1 cellular context compared by ENCODE assay signal in the genomic region with DNA sequence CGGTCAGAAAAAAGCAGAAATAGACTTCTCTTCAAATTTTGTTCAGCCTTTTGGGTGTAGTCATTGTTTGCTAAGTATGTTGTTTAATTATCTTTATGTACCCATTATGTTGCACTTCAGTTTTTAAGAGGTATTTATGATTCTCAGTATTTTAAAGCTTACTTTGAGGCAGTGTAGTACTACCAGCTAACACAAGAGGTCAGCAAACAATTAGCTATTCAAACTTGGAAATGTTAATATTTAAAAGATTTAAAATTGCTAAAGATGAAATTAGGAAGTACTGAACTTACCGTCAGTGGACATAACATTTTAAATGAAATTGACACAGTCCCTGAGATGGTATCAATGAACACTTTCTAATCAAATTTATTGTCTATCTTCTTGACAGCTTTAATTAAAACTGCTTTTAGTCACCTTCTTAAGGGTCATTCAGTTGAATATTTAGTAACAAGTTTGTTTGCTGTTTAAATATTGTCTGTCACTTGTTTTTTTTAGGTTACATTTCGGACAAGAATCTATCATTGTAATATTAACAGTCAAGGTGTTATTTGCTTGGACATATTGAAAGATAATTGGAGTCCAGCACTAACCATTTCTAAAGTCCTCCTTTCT.
TF ChIP-seq lines count a peak whose summit lies in the region.

No MANE protein-coding gene starts in this region.

TF ChIP-seq in K562, 482 proteins besides CTCF, POLR2A, EP300 and RAD21:
- TF ChIP-seq ZFP30 (CRISPR knock-in tag; IDR thresholded peaks at IDR 0.05; ENCODE audit: borderline replicate concordance) (no peak), ZBTB1 (CRISPR knock-in tag; IDR thresholded peaks at IDR 0.05; ENCODE audit: borderline replicate concordance, low read depth) (no peak), MCM3 (IDR thresholded peaks at IDR 0.05) (no peak), FOXK2 (conservative IDR thresholded peaks at IDR 0.05 in 1 of 2, IDR thresholded peaks at IDR 0.05 in 1 of 2; ENCODE audit: low read depth in 2 of 2) (no peak), JUNB (CRISPR knock-in tag; conservative IDR thresholded peaks at IDR 0.05) (no peak), ELF1 (tag; IDR thresholded peaks at IDR 0.05) (no peak), ZFX (CRISPR knock-in tag; IDR thresholded peaks at IDR 0.05) (no peak), GTF2F1 (IDR thresholded peaks at IDR 0.05; ENCODE audit: low read depth, low read length) (no peak), TEAD1 (CRISPR knock-in tag; IDR thresholded peaks at IDR 0.05) (0 out of 4 replicates have a peak, but pooled peaks of 1 of the 2 experiments have one; percentile 59), SMC3 (conservative IDR thresholded peaks at IDR 0.05; ENCODE audit: insufficient read depth, low read depth, low read length) (peak; percentile 43; the same call in 1 of the 2 replicates), EP400 (IDR thresholded peaks at IDR 0.05) (0 out of 2 replicates have a peak, but pooled peaks have one; percentile 9), MEF2D (tag; conservative IDR thresholded peaks at IDR 0.05; ENCODE audit: low read depth) (no peak), SMARCA5 (IDR thresholded peaks at IDR 0.05) (no peak), RFX7 (CRISPR knock-in tag; IDR thresholded peaks at IDR 0.05) (no peak), SUPT5H (IDR thresholded peaks at IDR 0.05) (no peak), NR2C2 (CRISPR knock-in tag; IDR thresholded peaks at IDR 0.05) (no peak), NR2C2 (tag; IDR thresholded peaks at IDR 0.05) (no peak), CC2D1A (IDR thresholded peaks at IDR 0.05) (0 out of 2 replicates have a peak, but pooled peaks have one; percentile 30), KHSRP (IDR thresholded peaks at IDR 0.05) (no peak), BRD9 (IDR thresholded peaks at IDR 0.05; ENCODE audit: low read depth, partially characterized antibody) (peak; percentile 42), CBFB (CRISPR knock-in tag; IDR thresholded peaks at IDR 0.05) (no peak), ZNF12 (CRISPR knock-in tag; IDR thresholded peaks at IDR 0.05) (no peak), ZSCAN32 (CRISPR knock-in tag; IDR thresholded peaks at IDR 0.05) (no peak), HNRNPL (IDR thresholded peaks at IDR 0.05; ENCODE audit: low read depth, low read length) (no peak), ZFPM2 (CRISPR knock-in tag; IDR thresholded peaks at IDR 0.05) (no peak), KLF16 (IDR thresholded peaks at IDR 0.05) (peak; percentile 18; the same call in 1 of the 2 replicates), ZZZ3 (IDR thresholded peaks at IDR 0.05) (0 out of 2 replicates have a peak, but pooled peaks have one; percentile 19)
- TF ChIP-seq, protein P1, sequence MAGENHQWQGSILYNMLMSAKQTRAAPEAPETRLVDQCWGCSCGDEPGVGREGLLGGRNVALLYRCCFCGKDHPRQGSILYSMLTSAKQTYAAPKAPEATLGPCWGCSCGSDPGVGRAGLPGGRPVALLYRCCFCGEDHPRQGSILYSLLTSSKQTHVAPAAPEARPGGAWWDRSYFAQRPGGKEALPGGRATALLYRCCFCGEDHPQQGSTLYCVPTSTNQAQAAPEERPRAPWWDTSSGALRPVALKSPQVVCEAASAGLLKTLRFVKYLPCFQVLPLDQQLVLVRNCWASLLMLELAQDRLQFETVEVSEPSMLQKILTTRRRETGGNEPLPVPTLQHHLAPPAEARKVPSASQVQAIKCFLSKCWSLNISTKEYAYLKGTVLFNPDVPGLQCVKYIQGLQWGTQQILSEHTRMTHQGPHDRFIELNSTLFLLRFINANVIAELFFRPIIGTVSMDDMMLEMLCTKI (IDR thresholded peaks at IDR 0.05; ENCODE audit: partially characterized antibody) = no peak
- TF ChIP-seq, protein P2, sequence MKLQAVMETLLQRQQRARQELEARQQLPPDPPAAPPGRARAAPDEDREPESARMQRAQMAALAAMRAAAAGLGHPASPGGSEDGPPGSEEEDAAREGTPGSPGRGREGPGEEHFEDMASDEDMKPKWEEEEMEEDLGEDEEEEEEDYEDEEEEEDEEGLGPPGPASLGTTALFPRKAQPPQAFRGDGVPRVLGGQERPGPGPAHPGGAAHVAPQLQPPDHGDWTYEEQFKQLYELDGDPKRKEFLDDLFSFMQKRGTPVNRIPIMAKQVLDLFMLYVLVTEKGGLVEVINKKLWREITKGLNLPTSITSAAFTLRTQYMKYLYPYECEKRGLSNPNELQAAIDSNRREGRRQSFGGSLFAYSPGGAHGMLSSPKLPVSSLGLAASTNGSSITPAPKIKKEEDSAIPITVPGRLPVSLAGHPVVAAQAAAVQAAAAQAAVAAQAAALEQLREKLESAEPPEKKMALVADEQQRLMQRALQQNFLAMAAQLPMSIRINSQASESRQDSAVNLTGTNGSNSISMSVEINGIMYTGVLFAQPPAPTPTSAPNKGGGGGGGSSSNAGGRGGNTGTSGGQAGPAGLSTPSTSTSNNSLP (IDR thresholded peaks at IDR 0.05; ENCODE audit: borderline replicate concordance, low read depth, low read length) = 0 out of 2 replicates have a peak, but pooled peaks have one; percentile 43
- TF ChIP-seq, protein P3, sequence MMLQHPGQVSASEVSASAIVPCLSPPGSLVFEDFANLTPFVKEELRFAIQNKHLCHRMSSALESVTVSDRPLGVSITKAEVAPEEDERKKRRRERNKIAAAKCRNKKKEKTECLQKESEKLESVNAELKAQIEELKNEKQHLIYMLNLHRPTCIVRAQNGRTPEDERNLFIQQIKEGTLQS (IDR thresholded peaks at IDR 0.05) = no peak
- TF ChIP-seq, protein P3 (CRISPR knock-in tag; conservative IDR thresholded peaks at IDR 0.05) = no peak
- TF ChIP-seq, protein P4, sequence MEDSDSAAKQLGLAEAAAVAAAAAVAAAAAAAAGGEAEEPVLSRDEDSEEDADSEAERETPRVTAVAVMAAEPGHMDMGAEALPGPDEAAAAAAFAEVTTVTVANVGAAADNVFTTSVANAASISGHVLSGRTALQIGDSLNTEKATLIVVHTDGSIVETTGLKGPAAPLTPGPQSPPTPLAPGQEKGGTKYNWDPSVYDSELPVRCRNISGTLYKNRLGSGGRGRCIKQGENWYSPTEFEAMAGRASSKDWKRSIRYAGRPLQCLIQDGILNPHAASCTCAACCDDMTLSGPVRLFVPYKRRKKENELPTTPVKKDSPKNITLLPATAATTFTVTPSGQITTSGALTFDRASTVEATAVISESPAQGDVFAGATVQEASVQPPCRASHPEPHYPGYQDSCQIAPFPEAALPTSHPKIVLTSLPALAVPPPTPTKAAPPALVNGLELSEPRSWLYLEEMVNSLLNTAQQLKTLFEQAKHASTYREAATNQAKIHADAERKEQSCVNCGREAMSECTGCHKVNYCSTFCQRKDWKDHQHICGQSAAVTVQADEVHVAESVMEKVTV (CRISPR knock-in tag; IDR thresholded peaks at IDR 0.05) = peak; percentile 79
- TF ChIP-seq, protein P5, sequence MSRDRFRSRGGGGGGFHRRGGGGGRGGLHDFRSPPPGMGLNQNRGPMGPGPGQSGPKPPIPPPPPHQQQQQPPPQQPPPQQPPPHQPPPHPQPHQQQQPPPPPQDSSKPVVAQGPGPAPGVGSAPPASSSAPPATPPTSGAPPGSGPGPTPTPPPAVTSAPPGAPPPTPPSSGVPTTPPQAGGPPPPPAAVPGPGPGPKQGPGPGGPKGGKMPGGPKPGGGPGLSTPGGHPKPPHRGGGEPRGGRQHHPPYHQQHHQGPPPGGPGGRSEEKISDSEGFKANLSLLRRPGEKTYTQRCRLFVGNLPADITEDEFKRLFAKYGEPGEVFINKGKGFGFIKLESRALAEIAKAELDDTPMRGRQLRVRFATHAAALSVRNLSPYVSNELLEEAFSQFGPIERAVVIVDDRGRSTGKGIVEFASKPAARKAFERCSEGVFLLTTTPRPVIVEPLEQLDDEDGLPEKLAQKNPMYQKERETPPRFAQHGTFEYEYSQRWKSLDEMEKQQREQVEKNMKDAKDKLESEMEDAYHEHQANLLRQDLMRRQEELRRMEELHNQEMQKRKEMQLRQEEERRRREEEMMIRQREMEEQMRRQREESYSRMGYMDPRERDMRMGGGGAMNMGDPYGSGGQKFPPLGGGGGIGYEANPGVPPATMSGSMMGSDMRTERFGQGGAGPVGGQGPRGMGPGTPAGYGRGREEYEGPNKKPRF (IDR thresholded peaks at IDR 0.05; ENCODE audit: low read depth, low read length) = 0 out of 2 replicates have a peak, but pooled peaks have one; percentile 4
- TF ChIP-seq, protein P6, sequence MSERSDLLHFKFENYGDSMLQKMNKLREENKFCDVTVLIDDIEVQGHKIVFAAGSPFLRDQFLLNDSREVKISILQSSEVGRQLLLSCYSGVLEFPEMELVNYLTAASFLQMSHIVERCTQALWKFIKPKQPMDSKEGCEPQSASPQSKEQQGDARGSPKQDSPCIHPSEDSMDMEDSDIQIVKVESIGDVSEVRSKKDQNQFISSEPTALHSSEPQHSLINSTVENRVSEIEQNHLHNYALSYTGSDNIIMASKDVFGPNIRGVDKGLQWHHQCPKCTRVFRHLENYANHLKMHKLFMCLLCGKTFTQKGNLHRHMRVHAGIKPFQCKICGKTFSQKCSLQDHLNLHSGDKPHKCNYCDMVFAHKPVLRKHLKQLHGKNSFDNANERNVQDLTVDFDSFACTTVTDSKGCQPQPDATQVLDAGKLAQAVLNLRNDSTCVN (CRISPR knock-in tag; IDR thresholded peaks at IDR 0.05) = no peak
- TF ChIP-seq, protein P7, sequence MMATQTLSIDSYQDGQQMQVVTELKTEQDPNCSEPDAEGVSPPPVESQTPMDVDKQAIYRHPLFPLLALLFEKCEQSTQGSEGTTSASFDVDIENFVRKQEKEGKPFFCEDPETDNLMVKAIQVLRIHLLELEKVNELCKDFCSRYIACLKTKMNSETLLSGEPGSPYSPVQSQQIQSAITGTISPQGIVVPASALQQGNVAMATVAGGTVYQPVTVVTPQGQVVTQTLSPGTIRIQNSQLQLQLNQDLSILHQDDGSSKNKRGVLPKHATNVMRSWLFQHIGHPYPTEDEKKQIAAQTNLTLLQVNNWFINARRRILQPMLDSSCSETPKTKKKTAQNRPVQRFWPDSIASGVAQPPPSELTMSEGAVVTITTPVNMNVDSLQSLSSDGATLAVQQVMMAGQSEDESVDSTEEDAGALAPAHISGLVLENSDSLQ (IDR thresholded peaks at IDR 0.05) = no peak
